ENCODE assay signal across 19 cellular contexts in genomic region chr9:91913986-91914385, GRCh38. TPM values are rescaled to one million over a fixed set of nuclear protein-coding genes. Genes with fewer than 3 reads are reported as not detected.
DNase-seq lines count a peak whose midpoint lies in the region; ATAC-seq and TF ChIP-seq lines count a peak whose summit lies in the region.
"Had no signal": no experiment of that assay in that cellular context is flagged by ENCODE, and none has a peak within 500 bp of the region (broad histone marks: within the 10 kb centered on the region; RNA-seq: fewer than 3 reads in every experiment).

No MANE protein-coding gene starts in this region.

- no peaks in the 10 kb centered on the region for H4K20me1 ChIP-seq in BLaER1

- H3K4me3 Mint-ChIP-seq in chondrocyte (ENCODE audit: unreplicated experiment) (no peak overlapping the region), nephron progenitor cell (no peak overlapping the region)
- H3K4me3 Mint-ChIP-seq in activated T-cell treated with anti-CD3 and anti-CD28 coated beads, Interleukin-2, amount 50 U/mL, for 4 hours: no peak overlapping the region
- H3K4me3 Mint-ChIP-seq: CD4-positive, CD25-positive, alpha-beta regulatory T cell; CD8-positive, alpha-beta memory T cell; HFFc6 had no signal

- ATAC-seq in HG02870 (IDR thresholded peaks at IDR 0.05; ENCODE audit: unreplicated experiment): no peak
- no peak for ATAC-seq in activated T-cell treated with anti-CD3 and anti-CD28 coated beads, Interleukin-2, amount 50 U/mL, for 4 hours
- ATAC-seq: GM12878 had no signal

- no peak for DNase-seq in chondrocyte (ENCODE audit: low spot score)
- peak; percentile 83 for DNase-seq in left kidney (ENCODE audit: low read depth, low spot score)
- DNase-seq in nephron progenitor cell: no peak
- DNase-seq in SJCRH30: no peak
- DNase-seq in activated T-cell treated with anti-CD3 and anti-CD28 coated beads, Interleukin-2, amount 50 U/mL, for 4 hours: no peak
- DNase-seq: 8988T; C1 segment of cervical spinal cord; CD4-positive, CD25-positive, alpha-beta regulatory T cell; CD8-positive, alpha-beta memory T cell; COR-L47; DMS 273 treated with DMSO at 0.1 percent for 48 hours; DMS53; DND-41; EL; GOT3; HFFc6 had no signal

- TF ChIP-seq CTCF in chondrocyte (IDR thresholded peaks at IDR 0.05) (no peak), nephron progenitor cell (IDR thresholded peaks at IDR 0.05) (no peak)

- H3K4me1 Mint-ChIP-seq in chondrocyte (ENCODE audit: low read depth) (peaks cover 13% of the 10 kb centered on the region), nephron progenitor cell (peaks cover 64% of the 10 kb centered on the region)
- no peaks in the 10 kb centered on the region for H3K4me1 Mint-ChIP-seq in activated T-cell treated with anti-CD3 and anti-CD28 coated beads, Interleukin-2, amount 50 U/mL, for 4 hours (ENCODE audit: low read depth)
- H3K4me1 Mint-ChIP-seq: CD4-positive, CD25-positive, alpha-beta regulatory T cell; CD8-positive, alpha-beta memory T cell had no signal

- H3K27ac ChIP-seq in BLaER1: no peak overlapping the region
- no peak overlapping the region for H3K27ac ChIP-seq in SJCRH30

- H3K27ac Mint-ChIP-seq in chondrocyte (ENCODE audit: unreplicated experiment) (peak overlapping the region; percentile 12), nephron progenitor cell (peak overlapping the region; percentile 74)
- H3K27ac Mint-ChIP-seq: CD4-positive, CD25-positive, alpha-beta regulatory T cell; CD8-positive, alpha-beta memory T cell; HFFc6 had no signal

- H3K4me3 ChIP-seq in BLaER1: no peak overlapping the region
- H3K4me3 ChIP-seq in SJCRH30: no peak overlapping the region
- H3K4me3 ChIP-seq: GM12878 had no signal

- no peaks in the 10 kb centered on the region for H3K9me3 Mint-ChIP-seq in chondrocyte (ENCODE audit: low read depth)
- peaks cover 11% of the 10 kb centered on the region for H3K9me3 Mint-ChIP-seq in nephron progenitor cell
- H3K9me3 Mint-ChIP-seq in activated T-cell treated with anti-CD3 and anti-CD28 coated beads, Interleukin-2, amount 50 U/mL, for 4 hours: no peaks in the 10 kb centered on the region
- H3K9me3 Mint-ChIP-seq: CD4-positive, CD25-positive, alpha-beta regulatory T cell; CD8-positive, alpha-beta memory T cell; HFFc6 had no signal

- H3K27me3 ChIP-seq in BLaER1 (no peaks in the 10 kb centered on the region), SJCRH30 (peaks cover 33% of the 10 kb centered on the region)

- no peaks in the 10 kb centered on the region for H3K36me3 ChIP-seq in BLaER1
- H3K36me3 ChIP-seq in SJCRH30: no peaks in the 10 kb centered on the region

- H3K9ac ChIP-seq in BLaER1: no peak overlapping the region

- H3K9me3 ChIP-seq in BLaER1: peaks cover 4% of the 10 kb centered on the region; the same call in 1 of the 2 replicates
- H3K9me3 ChIP-seq in SJCRH30 (replicated peaks): no peaks in the 10 kb centered on the region

- H3K4me1 ChIP-seq in BLaER1 (peaks cover 32% of the 10 kb centered on the region), SJCRH30 (peaks cover 2% of the 10 kb centered on the region)

- peak overlapping the region; percentile 35 for H3K4me2 ChIP-seq in BLaER1

- no peaks in the 10 kb centered on the region for H3K27me3 Mint-ChIP-seq in chondrocyte (ENCODE audit: low read depth)
- H3K27me3 Mint-ChIP-seq in nephron progenitor cell (ENCODE audit: low read depth, poor library complexity): peaks cover 3% of the 10 kb centered on the region
- H3K27me3 Mint-ChIP-seq in activated T-cell treated with anti-CD3 and anti-CD28 coated beads, Interleukin-2, amount 50 U/mL, for 4 hours (ENCODE audit: low read depth): peaks cover 17% of the 10 kb centered on the region
- H3K27me3 Mint-ChIP-seq: CD4-positive, CD25-positive, alpha-beta regulatory T cell had no signal

- H3K36me3 Mint-ChIP-seq in chondrocyte (ENCODE audit: low read depth): no peaks in the 10 kb centered on the region
- peaks cover 67% of the 10 kb centered on the region for H3K36me3 Mint-ChIP-seq in nephron progenitor cell (ENCODE audit: low read depth)
- no peaks in the 10 kb centered on the region for H3K36me3 Mint-ChIP-seq in activated T-cell treated with anti-CD3 and anti-CD28 coated beads, Interleukin-2, amount 50 U/mL, for 4 hours (ENCODE audit: insufficient read depth)
- H3K36me3 Mint-ChIP-seq: CD4-positive, CD25-positive, alpha-beta regulatory T cell; CD8-positive, alpha-beta memory T cell had no signal

RNA-seq across cellular contexts. Expression of gene ROR2, which starts 36.0 kb away (rescaled TPM):
- total RNA-seq in chondrocyte: 16.0 to 19.4 TPM (median 18.6 TPM) in 3 replicates
- not detected in 2 replicates for total RNA-seq in SJCRH30 (2014; rRNA removed; shearing (Covaris generic))
- total RNA-seq in activated T-cell treated with anti-CD3 and anti-CD28 coated beads, Interleukin-2, amount 50 U/mL, for 4 hours: under 1 TPM; 0.10 to 0.16 (median 0.11) TPM
- total RNA-seq: CD8-positive, alpha-beta memory T cell had no signal

Comparison
In these comparisons a context has a peak if more than half of its experiments do, and no peak if none do; other contexts are left out.
1. RNA of gene ROR2, which starts 36.0 kb away (total RNA-seq): 16.0 to 19.4 TPM in chondrocyte; 0.10 to 0.16 TPM in activated T-cell treated with anti-CD3 and anti-CD28 coated beads, Interleukin-2, amount 50 U/mL, for 4 hours and not detected in SJCRH30; every median in the first group is over 10 times any median in the second.